ENCODE assay signal across 10 cellular contexts in genomic region chr12:121784460-121784859, GRCh38. TPM values are rescaled to one million over a fixed set of nuclear protein-coding genes. Genes with fewer than 3 reads are reported as not detected.
DNase-seq lines count a peak whose midpoint lies in the region; ATAC-seq and TF ChIP-seq lines count a peak whose summit lies in the region.
"Had no signal": no experiment of that assay in that cellular context is flagged by ENCODE, and none has a peak within 500 bp of the region (broad histone marks: within the 10 kb centered on the region; RNA-seq: fewer than 3 reads in every experiment).

No MANE protein-coding gene starts in this region.

- H3K27me3 ChIP-seq in fibroblast of lung (ENCODE audit: control insufficient read depth, insufficient read depth, low read length): no peaks in the 10 kb centered on the region
- H3K27me3 ChIP-seq in neuronal stem cell (ENCODE audit: control insufficient read depth in 3 of 3, insufficient read depth in 3 of 3, low read depth in 1 of 3, low read length in 3 of 3): no peaks in the 10 kb centered on the region
- no peaks in the 10 kb centered on the region for H3K27me3 ChIP-seq in HAP-1 (ENCODE audit: low read depth)

- POLR2A ChIA-PET in activated CD4-positive, alpha-beta T cell treated with anti-CD3 and anti-CD28 coated beads, Interleukin-2, amount 10 ng/mL, durations not matched to agents 7 days and 5 days (lab: Charles Lee): no interaction called here
- POLR2A ChIA-PET in WTC11 (lab: Charles Lee): no interaction called here

- H4K20me1 ChIP-seq in fibroblast of lung (ENCODE audit: control insufficient read depth, extremely low read depth, insufficient read depth, low read length): no peaks in the 10 kb centered on the region

- H2BK12ac ChIP-seq in neuronal stem cell (ENCODE audit: low read length): no peak overlapping the region

- peaks cover under 1% of the 10 kb centered on the region for H3K79me1 ChIP-seq in neuronal stem cell (ENCODE audit: low read depth, low read length)

- in situ Hi-C loops in HAP-1 (cut with MboI; ENCODE audit: low sequenced_read_pairs): no loop called here

- no peak overlapping the region for H2AFZ ChIP-seq in fibroblast of lung (ENCODE audit: low read length)
- no peak overlapping the region for H2AFZ ChIP-seq in neuronal stem cell (ENCODE audit: low read length)

- no peak overlapping the region for H2BK15ac ChIP-seq in neuronal stem cell (ENCODE audit: low read length)

- no peak overlapping the region for H2AK5ac ChIP-seq in neuronal stem cell (ENCODE audit: low read depth, low read length)

- TF ChIP-seq CTCF in WTC11 (IDR thresholded peaks at IDR 0.05): no peak
- TF ChIP-seq CTCF in fibroblast of lung (conservative IDR thresholded peaks at IDR 0.05 in 1 of 2, IDR thresholded peaks at IDR 0.05 in 1 of 2; ENCODE audit: low read depth in 1 of 2, low read length in 2 of 2): no peak

- H3K27ac Mint-ChIP-seq in activated CD4-positive, alpha-beta T cell treated with anti-CD3 and anti-CD28 coated beads, Interleukin-2, amount 10 ng/mL, durations not matched to agents 7 days and 5 days: peak overlapping the region; percentile 81
- H3K27ac Mint-ChIP-seq in WTC11: 0 out of 2 replicates have a peak overlapping the region, but pooled peaks have one; percentile 16

- H3K4me1 Mint-ChIP-seq in activated CD4-positive, alpha-beta T cell treated with anti-CD3 and anti-CD28 coated beads, Interleukin-2, amount 10 ng/mL, durations not matched to agents 7 days and 5 days: peaks cover 71% of the 10 kb centered on the region
- peaks cover 12% of the 10 kb centered on the region for H3K4me1 Mint-ChIP-seq in WTC11

- no peak overlapping the region for H3K14ac ChIP-seq in neuronal stem cell (ENCODE audit: low read length)

- DNase-seq in activated CD4-positive, alpha-beta T cell treated with anti-CD3 and anti-CD28 coated beads, Interleukin-2, amount 10 ng/mL, durations not matched to agents 7 days and 5 days: no peak
- no peak for DNase-seq in activated CD4-positive, alpha-beta T cell treated with anti-CD3 and anti-CD28 coated beads for 48 hours
- no peak for DNase-seq in WTC11 (ENCODE audit: low spot score)
- peak; percentile 83 to 94 for DNase-seq in fibroblast of lung (ENCODE audit: low read depth in 2 of 2)
- no peak for DNase-seq in stimulated activated naive CD8-positive, alpha-beta T cell treated with anti-CD3 and anti-CD28 coated beads, Interleukin-15, Interleukin-2, amounts not matched to agents 100 U/mL and 50 U/mL, for 24 hours
- no peak for DNase-seq in neuronal stem cell (ENCODE audit: low spot score)
- no peak for DNase-seq in HAP-1 (ENCODE audit: low spot score in 2 of 2)
- DNase-seq: AML-193; effector CD8-positive, alpha-beta T cell had no signal

- H3K4me3 ChIP-seq in fibroblast of lung (replicated peaks in 1 of 4; ENCODE audit: control extremely low read depth in 1 of 4, insufficient read depth in 1 of 4, low read depth in 3 of 4, low read length in 4 of 4): no peak overlapping the region
- no peak overlapping the region for H3K4me3 ChIP-seq in neuronal stem cell (ENCODE audit: low read length in 2 of 2)
- no peak overlapping the region for H3K4me3 ChIP-seq in HAP-1

- H2BK120ac ChIP-seq in neuronal stem cell (ENCODE audit: low read depth, low read length): no peak overlapping the region

- CTCF ChIA-PET in activated CD4-positive, alpha-beta T cell treated with anti-CD3 and anti-CD28 coated beads, Interleukin-2, amount 10 ng/mL, durations not matched to agents 7 days and 5 days (lab: Charles Lee): interaction anchor here (0.6 to 40.9 kb wide), 4 partner anchors 9 to 105 kb away, joined by 3 to 1058 read pairs (median 4); partner anchors contain the start of genes RHOF and SETD1B
- CTCF ChIA-PET in WTC11 (lab: Charles Lee): interaction anchor here (0.7 to 15.3 kb wide), 4 partner anchors 9 to 279 kb away, joined by 4 to 227 read pairs (median 7); partner anchors contain the start of gene RHOF

- no peak overlapping the region for H3K9ac ChIP-seq in fibroblast of lung (ENCODE audit: insufficient read depth, low read length)
- no peak overlapping the region for H3K9ac ChIP-seq in neuronal stem cell (ENCODE audit: low read depth, low read length, poor library complexity)

- no peak overlapping the region for H3K18ac ChIP-seq in neuronal stem cell (ENCODE audit: low read length)

- H3K36me3 ChIP-seq in fibroblast of lung (ENCODE audit: control insufficient read depth, insufficient read depth, low read length) (peaks cover under 1% of the 10 kb centered on the region), neuronal stem cell (replicated peaks in 1 of 2; ENCODE audit: control insufficient read depth in 2 of 2, insufficient read depth in 2 of 2, low read length in 2 of 2) (peaks cover 3 to 4% of the 10 kb centered on the region in 2 donors), HAP-1 (replicated peaks) (peaks cover 35% of the 10 kb centered on the region)

- H3K9me3 Mint-ChIP-seq in activated CD4-positive, alpha-beta T cell treated with anti-CD3 and anti-CD28 coated beads, Interleukin-2, amount 10 ng/mL, durations not matched to agents 7 days and 5 days: no peaks in the 10 kb centered on the region
- H3K9me3 Mint-ChIP-seq in WTC11: no peaks in the 10 kb centered on the region

- H4K8ac ChIP-seq in neuronal stem cell (ENCODE audit: low read depth, low read length): no peak overlapping the region

- no peak overlapping the region for H3K23ac ChIP-seq in neuronal stem cell (ENCODE audit: low read depth, low read length, poor library complexity)

- H4K91ac ChIP-seq in neuronal stem cell (ENCODE audit: low read depth, low read length, poor library complexity): no peak overlapping the region

- peaks cover 38% of the 10 kb centered on the region for H3K4me1 ChIP-seq in fibroblast of lung (ENCODE audit: control insufficient read depth, extremely low read depth, insufficient read depth, low read length)
- H3K4me1 ChIP-seq in neuronal stem cell (ENCODE audit: control insufficient read depth in 2 of 2, insufficient read depth in 1 of 2, low read depth in 1 of 2, low read length in 2 of 2): peaks cover 5 to 8% of the 10 kb centered on the region in 2 donors
- peaks cover 9% of the 10 kb centered on the region for H3K4me1 ChIP-seq in HAP-1

- H3K9me3 ChIP-seq in fibroblast of lung (ENCODE audit: control insufficient read depth, insufficient read depth, low read depth, low read length): no peaks in the 10 kb centered on the region
- H3K9me3 ChIP-seq in neuronal stem cell (replicated peaks in 1 of 2; ENCODE audit: control insufficient read depth in 2 of 2, insufficient read depth in 1 of 2, low read depth in 1 of 2, low read length in 2 of 2): no peaks in the 10 kb centered on the region
- H3K9me3 ChIP-seq in HAP-1: no peaks in the 10 kb centered on the region

- H3K4me2 ChIP-seq in fibroblast of lung (ENCODE audit: extremely low read depth, insufficient read depth, low read length) (no peak overlapping the region), neuronal stem cell (ENCODE audit: insufficient read depth, low read length, poor library complexity, severe bottlenecking) (no peak overlapping the region)

- H2BK5ac ChIP-seq in neuronal stem cell (ENCODE audit: low read length): no peak overlapping the region

- WGBS in neuronal stem cell (ENCODE audit: extremely low coverage in 2 of 2, insufficient read length in 2 of 2, insufficient replicate concordance in 1 of 2), 2 donors: no CpG with 5 or more reads among the region's 6 CpGs

- H3K36me3 Mint-ChIP-seq in activated CD4-positive, alpha-beta T cell treated with anti-CD3 and anti-CD28 coated beads, Interleukin-2, amount 10 ng/mL, durations not matched to agents 7 days and 5 days (ENCODE audit: low read depth): peaks cover 54% of the 10 kb centered on the region
- H3K36me3 Mint-ChIP-seq in WTC11: peaks cover 11% of the 10 kb centered on the region

- no peaks in the 10 kb centered on the region for H3K27me3 Mint-ChIP-seq in activated CD4-positive, alpha-beta T cell treated with anti-CD3 and anti-CD28 coated beads, Interleukin-2, amount 10 ng/mL, durations not matched to agents 7 days and 5 days
- H3K27me3 Mint-ChIP-seq in WTC11 (ENCODE audit: low read depth): no peaks in the 10 kb centered on the region; the same call in 1 of the 2 replicates

- H3K27ac ChIP-seq in fibroblast of lung (ENCODE audit: insufficient read depth, low read length) (no peak overlapping the region), neuronal stem cell (replicated peaks; ENCODE audit: low read length) (no peak overlapping the region)

- no peak overlapping the region for H3K4ac ChIP-seq in neuronal stem cell (ENCODE audit: low read length)

- ATAC-seq in WTC11 (no peak), GM18867 (IDR thresholded peaks at IDR 0.05; ENCODE audit: unreplicated experiment) (no peak)
- ATAC-seq in stimulated activated naive CD8-positive, alpha-beta T cell treated with anti-CD3 and anti-CD28 coated beads, Interleukin-15, Interleukin-2, amounts not matched to agents 100 U/mL and 50 U/mL, for 24 hours: peak; percentile 26

- peak overlapping the region; percentile 63 for H3K4me3 Mint-ChIP-seq in activated CD4-positive, alpha-beta T cell treated with anti-CD3 and anti-CD28 coated beads, Interleukin-2, amount 10 ng/mL, durations not matched to agents 7 days and 5 days
- no peak overlapping the region for H3K4me3 Mint-ChIP-seq in WTC11

- no peaks in the 10 kb centered on the region for H3K79me2 ChIP-seq in fibroblast of lung (ENCODE audit: control insufficient read depth, insufficient read depth, low read length)

TF ChIP-seq in WTC11, 78 proteins besides CTCF, POLR2A, EP300 and RAD21 (continues in another document):
- no peak for TF ChIP-seq ZNF423 (CRISPR knock-in tag; IDR thresholded peaks at IDR 0.05)

RNA-seq across cellular contexts. Expression of gene RHOF, which starts 9.0 kb away (rescaled TPM):
- 100 to 1,000 TPM; 132 to 148 TPM for total RNA-seq in activated CD4-positive, alpha-beta T cell treated with anti-CD3 and anti-CD28 coated beads, Interleukin-2, amount 10 ng/mL, durations not matched to agents 7 days and 5 days
- total RNA-seq in WTC11 (2021) (35.8 to 45.3 TPM (median 36.2 TPM) in 3 replicates), fibroblast of lung (5.6 and 6.8 TPM in 2 replicates)
- 2.3 and 4.8 TPM in 2 replicates for polyA plus RNA-seq in fibroblast of lung
- 4.2 and 8.9 TPM in 2 replicates for polyA plus RNA-seq in fibroblast of lung (2012)
- 4.7 and 8.5 TPM in 2 replicates for polyA minus RNA-seq in fibroblast of lung (ENCODE audit: low replicate concordance)
- 16.5 TPM for polyA plus RNA-seq in neuronal stem cell (2013, experiment 1 of 2)
- polyA plus RNA-seq in neuronal stem cell (2013, experiment 2 of 2): 15.5 TPM

RNA-seq across cellular contexts. Expression of gene SETD1B, which starts 19.3 kb away (rescaled TPM):
- 10 to 100 TPM; 32.6 to 34.1 TPM for total RNA-seq in activated CD4-positive, alpha-beta T cell treated with anti-CD3 and anti-CD28 coated beads, Interleukin-2, amount 10 ng/mL, durations not matched to agents 7 days and 5 days
- total RNA-seq in WTC11 (2021) (18.0 to 19.5 TPM (median 18.4 TPM) in 3 replicates), fibroblast of lung (2.1 and 3.5 TPM in 2 replicates)
- 1.2 and 1.7 TPM in 2 replicates for polyA plus RNA-seq in fibroblast of lung
- polyA plus RNA-seq in fibroblast of lung (2012): 8.7 and 9.8 TPM in 2 replicates
- polyA minus RNA-seq in fibroblast of lung (ENCODE audit: low replicate concordance): 12.2 and 13.1 TPM in 2 replicates
- 6.1 TPM for polyA plus RNA-seq in neuronal stem cell (2013, experiment 1 of 2)
- polyA plus RNA-seq in neuronal stem cell (2013, experiment 2 of 2): 6.2 TPM

Comparison
In these comparisons a context has a peak if more than half of its experiments do, and no peak if none do; other contexts are left out.
1. DNase-seq: peak in fibroblast of lung (2 of 2); none in activated CD4-positive, alpha-beta T cell treated with anti-CD3 and anti-CD28 coated beads, Interleukin-2, amount 10 ng/mL, durations not matched to agents 7 days and 5 days (single experiment), activated CD4-positive, alpha-beta T cell treated with anti-CD3 and anti-CD28 coated beads for 48 hours (single experiment), WTC11 (single experiment), stimulated activated naive CD8-positive, alpha-beta T cell treated with anti-CD3 and anti-CD28 coated beads, Interleukin-15, Interleukin-2, amounts not matched to agents 100 U/mL and 50 U/mL, for 24 hours (single experiment), neuronal stem cell (single experiment) and HAP-1 (0 of 2).